Comparison of ENCODE assay signal across 1 cellular context in genomic region chr13:30881931-30882899, GRCh38.
TF ChIP-seq lines count a peak whose summit lies in the region.

No MANE protein-coding gene starts in this region.

TF ChIP-seq in IMR-90, 13 proteins besides CTCF, POLR2A, EP300 and RAD21:
- no peak for TF ChIP-seq BHLHE40 (IDR thresholded peaks at IDR 0.05; ENCODE audit: low read depth, low read length)
- no peak for TF ChIP-seq MAFK (IDR thresholded peaks at IDR 0.05; ENCODE audit: low read depth, low read length)
- TF ChIP-seq, protein P1, sequence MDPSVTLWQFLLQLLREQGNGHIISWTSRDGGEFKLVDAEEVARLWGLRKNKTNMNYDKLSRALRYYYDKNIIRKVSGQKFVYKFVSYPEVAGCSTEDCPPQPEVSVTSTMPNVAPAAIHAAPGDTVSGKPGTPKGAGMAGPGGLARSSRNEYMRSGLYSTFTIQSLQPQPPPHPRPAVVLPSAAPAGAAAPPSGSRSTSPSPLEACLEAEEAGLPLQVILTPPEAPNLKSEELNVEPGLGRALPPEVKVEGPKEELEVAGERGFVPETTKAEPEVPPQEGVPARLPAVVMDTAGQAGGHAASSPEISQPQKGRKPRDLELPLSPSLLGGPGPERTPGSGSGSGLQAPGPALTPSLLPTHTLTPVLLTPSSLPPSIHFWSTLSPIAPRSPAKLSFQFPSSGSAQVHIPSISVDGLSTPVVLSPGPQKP (IDR thresholded peaks at IDR 0.05; ENCODE audit: borderline replicate concordance, low read depth, low read length): no peak
- TF ChIP-seq SMC3 (IDR thresholded peaks at IDR 0.05; ENCODE audit: low read depth, low read length): no peak
- no peak for TF ChIP-seq CHD1 (IDR thresholded peaks at IDR 0.05; ENCODE audit: low read depth, low read length)
- no peak for TF ChIP-seq RFX5 (IDR thresholded peaks at IDR 0.05; ENCODE audit: low read depth, low read length)
- no peak for TF ChIP-seq RCOR1 (IDR thresholded peaks at IDR 0.05; ENCODE audit: insufficient replicate concordance, low read length)
- TF ChIP-seq FOS (IDR thresholded peaks at IDR 0.05; ENCODE audit: low read depth, low read length): no peak
- TF ChIP-seq, protein P2, sequence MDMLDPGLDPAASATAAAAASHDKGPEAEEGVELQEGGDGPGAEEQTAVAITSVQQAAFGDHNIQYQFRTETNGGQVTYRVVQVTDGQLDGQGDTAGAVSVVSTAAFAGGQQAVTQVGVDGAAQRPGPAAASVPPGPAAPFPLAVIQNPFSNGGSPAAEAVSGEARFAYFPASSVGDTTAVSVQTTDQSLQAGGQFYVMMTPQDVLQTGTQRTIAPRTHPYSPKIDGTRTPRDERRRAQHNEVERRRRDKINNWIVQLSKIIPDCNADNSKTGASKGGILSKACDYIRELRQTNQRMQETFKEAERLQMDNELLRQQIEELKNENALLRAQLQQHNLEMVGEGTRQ (IDR thresholded peaks at IDR 0.05; ENCODE audit: low read depth, low read length): no peak
- TF ChIP-seq MXI1 (IDR thresholded peaks at IDR 0.05; ENCODE audit: borderline replicate concordance, low read depth, low read length): no peak
- no peak for TF ChIP-seq CEBPB (IDR thresholded peaks at IDR 0.05; ENCODE audit: low read depth, low read length)
